Comparison of ENCODE assay signal across 8 cellular contexts in the genomic region with DNA sequence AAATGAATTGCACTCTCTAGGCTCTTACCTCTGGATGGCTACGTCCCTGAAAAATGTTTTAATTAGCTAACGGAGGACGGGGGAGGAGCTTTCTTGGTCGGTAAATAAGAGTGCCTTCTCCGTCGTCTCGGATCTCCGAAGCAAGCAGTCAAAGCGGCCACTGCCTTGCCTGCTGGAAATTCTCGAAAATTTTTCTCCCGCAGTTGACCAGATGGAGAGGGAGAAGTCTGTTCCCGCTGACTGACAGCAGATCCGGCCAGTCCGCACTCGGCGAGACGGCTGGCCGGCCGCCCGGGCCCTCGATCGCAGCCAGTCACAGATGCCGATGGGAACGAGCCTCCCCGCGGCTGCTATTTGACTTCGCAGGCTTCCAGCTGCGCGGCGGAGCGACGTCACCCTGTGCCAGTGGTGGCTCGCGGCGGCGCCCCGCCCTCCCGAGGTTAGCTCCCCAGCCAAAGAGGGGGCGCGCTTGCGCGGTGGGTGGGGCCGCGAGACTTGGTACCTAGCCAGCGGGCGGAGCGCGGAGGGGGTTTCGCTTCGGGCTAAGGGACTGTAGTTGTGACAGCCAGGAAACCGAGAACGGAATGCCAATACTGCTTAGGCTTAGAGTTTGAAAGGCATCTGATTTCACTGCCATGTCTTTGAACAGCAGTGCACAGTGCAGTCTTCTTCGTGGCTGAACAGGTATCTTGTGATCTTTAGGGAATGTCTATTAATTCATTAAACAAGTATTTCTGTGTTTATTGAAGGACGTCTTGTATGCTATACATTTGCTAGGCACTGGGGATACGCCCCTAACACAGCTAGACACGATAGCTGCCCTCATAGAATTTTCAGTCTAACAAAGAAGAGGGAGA. TPM values are rescaled to one million over a fixed set of nuclear protein-coding genes. Genes with fewer than 3 reads are reported as not detected.
DNase-seq lines count a peak whose midpoint lies in the region; ATAC-seq, FAIRE-seq and TF ChIP-seq lines count a peak whose summit lies in the region.

TSS of gene PPM1K (minus strand) at position 184 of the 857 bp plus-strand sequence. CDS start 5,978 bp downstream, outside the sequence.

- peak within 1 kb of the TSS; percentile 88 for H2AFZ ChIP-seq in OCI-LY3 (ENCODE audit: low read depth, low read length)

- H3K79me2 ChIP-seq in OCI-LY3 (ENCODE audit: low read length) = peaks cover 40% of the 10 kb centered on the region

- no peaks in the 10 kb centered on the region for H3K9me3 ChIP-seq in OCI-LY3 (ENCODE audit: insufficient read depth, low read length)

- H3K4me1 ChIP-seq in OCI-LY3 (ENCODE audit: low read length) = peaks cover 42% of the 10 kb centered on the region

- peak within 1 kb of the TSS; percentile 95 for H3K4me3 Mint-ChIP-seq in endothelial cell (ENCODE audit: unreplicated experiment)
- H3K4me3 Mint-ChIP-seq in mesothelial cell of epicardium = peak within 1 kb of the TSS; percentile 93

- H3K36me3 ChIP-seq in OCI-LY3 (replicated peaks; ENCODE audit: low read depth, low read length) = peaks cover 3% of the 10 kb centered on the region

- DNase-seq in D721Med (ENCODE audit: insufficient read length, low spot score) (peak; percentile 54), HuH-7 (ENCODE audit: low spot score) (peak; percentile 85), endothelial cell (ENCODE audit: low spot score) (peak; percentile 100), mesothelial cell of epicardium (ENCODE audit: low spot score in 2 of 2, unreplicated experiment in 2 of 2) (peak; percentile 97 to 99)
- peak; percentile 99 for DNase-seq in activated CD8-positive, alpha-beta memory T cell treated with anti-CD3 and anti-CD28 coated beads, Interleukin-2, amount 50 U/mL, for 48 hours
- peak; percentile 99 for DNase-seq in stimulated activated CD8-positive, alpha-beta memory T cell treated with anti-CD3 and anti-CD28 coated beads, Interleukin-15, amount 100 ng/mL, for 48 hours (ENCODE audit: low read depth in 2 of 2)

- no peaks in the 10 kb centered on the region for H4K20me1 ChIP-seq in OCI-LY3 (ENCODE audit: insufficient read depth, low read length)

- H3K27me3 ChIP-seq in OCI-LY3 (ENCODE audit: low read depth, low read length) = no peaks in the 10 kb centered on the region

- peaks cover 3% of the 10 kb centered on the region for H3K27me3 Mint-ChIP-seq in endothelial cell (ENCODE audit: unreplicated experiment)
- H3K27me3 Mint-ChIP-seq in mesothelial cell of epicardium (ENCODE audit: low read depth) = no peaks in the 10 kb centered on the region

- H3K36me3 Mint-ChIP-seq in endothelial cell (ENCODE audit: low read depth, unreplicated experiment) = no peaks in the 10 kb centered on the region
- H3K36me3 Mint-ChIP-seq in mesothelial cell of epicardium = no peaks in the 10 kb centered on the region

- peak within 1 kb of the TSS; percentile 83 for H3K9ac ChIP-seq in OCI-LY3 (ENCODE audit: low read length)

- FAIRE-seq in D721Med (lab: Jason Lieb, UNC) = no peak

- H3K4me3 ChIP-seq in OCI-LY3 (ENCODE audit: low read length) = peak within 1 kb of the TSS; percentile 88

- H3K4me2 ChIP-seq in OCI-LY3 (ENCODE audit: low read length) = peak within 1 kb of the TSS; percentile 96

- TF ChIP-seq CTCF in D721Med (IDR thresholded peaks at IDR 0.05; ENCODE audit: insufficient read depth, missing control alignments) (no peak), OCI-LY3 (IDR thresholded peaks at IDR 0.05; ENCODE audit: low read depth, low read length) (no peak), endothelial cell (IDR thresholded peaks at IDR 0.05; ENCODE audit: unreplicated experiment) (no peak), mesothelial cell of epicardium (IDR thresholded peaks at IDR 0.05; ENCODE audit: unreplicated experiment) (no peak)

- peak; percentile 86 for ATAC-seq in GM21515 (IDR thresholded peaks at IDR 0.05; ENCODE audit: unreplicated experiment)

- peak within 1 kb of the TSS; percentile 93 for H3K27ac Mint-ChIP-seq in endothelial cell (ENCODE audit: unreplicated experiment)
- peak within 1 kb of the TSS; percentile 99 for H3K27ac Mint-ChIP-seq in mesothelial cell of epicardium

- H3K27ac ChIP-seq in OCI-LY3 (ENCODE audit: low read length) = peak within 1 kb of the TSS; percentile 90

- H3K9me3 Mint-ChIP-seq in endothelial cell (ENCODE audit: unreplicated experiment) = no peaks in the 10 kb centered on the region
- no peaks in the 10 kb centered on the region for H3K9me3 Mint-ChIP-seq in mesothelial cell of epicardium

- H3K4me1 Mint-ChIP-seq in endothelial cell (ENCODE audit: unreplicated experiment) (peaks cover 9% of the 10 kb centered on the region), mesothelial cell of epicardium (peaks cover 25% of the 10 kb centered on the region)

RNA-seq across cellular contexts. Expression of gene PPM1K, which starts in this region (rescaled TPM):
- 9.7 TPM for total RNA-seq in endothelial cell (ENCODE audit: unreplicated experiment)
- total RNA-seq in mesothelial cell of epicardium = 15.9 to 18.6 TPM (median 18.1 TPM) in 3 replicates

Comparison
In these comparisons a context has a peak if more than half of its experiments do, and no peak if none do; other contexts are left out.
1. Peak in every context shown above with its lines: DNase-seq, ATAC-seq, H3K4me3 ChIP-seq and H3K27ac ChIP-seq.